ENCODE assay signal across 9 cellular contexts in genomic region chr19:19517235-19517619, GRCh38. TPM values are rescaled to one million over a fixed set of nuclear protein-coding genes. Genes with fewer than 3 reads are reported as not detected.
DNase-seq lines count a peak whose midpoint lies in the region; ATAC-seq, FAIRE-seq and TF ChIP-seq lines count a peak whose summit lies in the region.
"Had no signal": no experiment of that assay in that cellular context is flagged by ENCODE, and none has a peak within 500 bp of the region (broad histone marks: within the 10 kb centered on the region; RNA-seq: fewer than 3 reads in every experiment).

No MANE protein-coding gene starts in this region.

- TF ChIP-seq CTCF in K562 (IDR thresholded peaks at IDR 0.05 in 2 of 3, conservative IDR thresholded peaks at IDR 0.05 in 1 of 3; ENCODE audit: insufficient read depth in 2 of 3, low read depth in 1 of 3, low read length in 3 of 3) = no peak

- ATAC-seq in K562 (no peak), GM21717 (IDR thresholded peaks at IDR 0.05; ENCODE audit: unreplicated experiment) (no peak)

- CTCF ChIA-PET in K562 (lab: Yijun Ruan, JAX; ENCODE audit: low intra/inter-chr PET ratio) = no interaction called here

- TF ChIP-seq POLR2A in K562 (conservative IDR thresholded peaks at IDR 0.05) = no peak

- POLR2A ChIA-PET in K562 (lab: Yijun Ruan, JAX) = interaction anchor here (0.6 kb wide), 1 partner anchor 331 kb away, joined by 3 read pairs; no protein-coding TSS in a partner anchor

- H3K9me3 ChIP-seq in BLaER1 = no peaks in the 10 kb centered on the region
- 0 out of 2 replicates have a peak, but pooled peaks cover 3% of the 10 kb centered on the region for H3K9me3 ChIP-seq in HUES64 (ENCODE audit: insufficient read depth, low read depth, low read length)
- no peaks in the 10 kb centered on the region; the same call in none of the 2 replicates for H3K9me3 ChIP-seq in K562 (replicated peaks; ENCODE audit: control insufficient read depth, insufficient read depth, low read depth, low read length)
- H3K9me3 ChIP-seq in mucosa of stomach (ENCODE audit: control insufficient read depth, low read length) = no peaks in the 10 kb centered on the region

- H3K36me3 ChIP-seq in BLaER1 (peaks cover 44% of the 10 kb centered on the region), HUES64 (ENCODE audit: insufficient read depth, low read length) (peaks cover 28% of the 10 kb centered on the region), K562 (ENCODE audit: control insufficient read depth, insufficient read depth, low read length) (peaks cover 29% of the 10 kb centered on the region), mucosa of stomach (ENCODE audit: control insufficient read depth, insufficient read depth, low read length) (no peaks in the 10 kb centered on the region)

- WGBS in HUES64 = 98% methylated on average over 10 of the region's 10 CpGs
- WGBS in K562 (ENCODE audit: insufficient coverage, low coverage, missing lambda C conversion rate) = 35% methylated on average over 10 of the region's 10 CpGs

- H3K9ac ChIP-seq in BLaER1 (peak overlapping the region; percentile 85), HUES64 (ENCODE audit: low read depth, low read length) (no peak overlapping the region), K562 (ENCODE audit: insufficient read depth in 1 of 2, low read depth in 2 of 2, low read length in 2 of 2) (peak overlapping the region; percentile 84 to 88), mucosa of stomach (ENCODE audit: low read length) (peak overlapping the region; percentile 95)

- DNase-seq in K562 (ENCODE audit: extremely low read depth in 1 of 4, low spot score in 3 of 4) (peak in 1 of 4 experiments; percentile 24), NCI-H2171 treated with DMSO at 0.1 percent for 48 hours (lab: John Stamatoyannopoulos, UW) (no peak), C1 segment of cervical spinal cord (lab: John Stamatoyannopoulos, UW) (no peak)
- DNase-seq in NK-92 treated with Interleukin-12 subunit alpha and Interleukin-12 subunit beta, amount 100 ng/mL, for 24 hours (lab: John Stamatoyannopoulos, UW) = no peak
- DNase-seq: activated CD8-positive, alpha-beta memory T cell treated with anti-CD3 and anti-CD28 coated beads, Interleukin-2, amount 50 U/mL, for 48 hours had no signal

- H3K27ac ChIP-seq in BLaER1 (peak overlapping the region; percentile 86; the same call in 1 of the 2 replicates), HUES64 (ENCODE audit: low read depth, low read length) (no peak overlapping the region), K562 (ENCODE audit: extremely low read depth, low read depth, low read length) (peak overlapping the region; percentile 86; the same call in 2 of the 3 replicates)

- no peaks in the 10 kb centered on the region for H3K27me3 ChIP-seq in BLaER1
- H3K27me3 ChIP-seq in HUES64 (ENCODE audit: insufficient read depth, low read length) = no peaks in the 10 kb centered on the region
- H3K27me3 ChIP-seq in K562 (ENCODE audit: control insufficient read depth in 2 of 2, insufficient read depth in 2 of 2, low read length in 2 of 2) = no peaks in the 10 kb centered on the region
- no peaks in the 10 kb centered on the region for H3K27me3 ChIP-seq in mucosa of stomach (ENCODE audit: control insufficient read depth, insufficient read depth, low read length)

- no peaks in the 10 kb centered on the region for H3K9me1 ChIP-seq in K562 (ENCODE audit: control insufficient read depth, insufficient read depth, low read length)

- intact Hi-C loops in K562 (cut with micrococcal nuclease) = no loop called here

- TF ChIP-seq RAD21 in K562 (CRISPR knock-in tag; conservative IDR thresholded peaks at IDR 0.05 in 1 of 2, IDR thresholded peaks at IDR 0.05 in 1 of 2) = no peak

- peaks cover 63% of the 10 kb centered on the region for H3K79me2 ChIP-seq in K562 (ENCODE audit: control insufficient read depth, insufficient read depth, low read length)

- H3K4me2 ChIP-seq in BLaER1 (peak overlapping the region; percentile 94), K562 (ENCODE audit: insufficient read depth, low read length) (peak overlapping the region; percentile 97)

- H3K4me3 ChIP-seq in BLaER1 (peak overlapping the region; percentile 80), HUES64 (ENCODE audit: low read length) (peak overlapping the region; percentile 82; the same call in 1 of the 2 replicates), K562 (peak overlapping the region; percentile 90), mucosa of stomach (ENCODE audit: low read length) (no peak overlapping the region)

- in situ Hi-C loops in K562 (cut with MboI) = no loop called here

- H2AFZ ChIP-seq in K562 (ENCODE audit: low read depth, low read length) = no peak overlapping the region

- TF ChIP-seq EP300 in K562 (IDR thresholded peaks at IDR 0.05; ENCODE audit: low read length) = no peak

- H4K20me1 ChIP-seq in BLaER1 = peaks cover 32% of the 10 kb centered on the region; the same call in 1 of the 2 replicates
- H4K20me1 ChIP-seq in K562 (replicated peaks; ENCODE audit: control insufficient read depth, insufficient read depth, low read length) = peaks cover 3% of the 10 kb centered on the region; the same call in 1 of the 2 replicates

- BruUV-seq in K562 (replicated peaks; lab: Mats Ljungman, UMichigan) = TSS peak; percentile 77

- H3K4me1 ChIP-seq in BLaER1 (peaks cover 31% of the 10 kb centered on the region), HUES64 (ENCODE audit: insufficient read depth, low read length) (no peaks in the 10 kb centered on the region), K562 (replicated peaks in 1 of 2; ENCODE audit: control insufficient read depth in 2 of 2, insufficient read depth in 2 of 2, low read length in 2 of 2) (peaks cover 4 to 31% of the 10 kb centered on the region in 2 experiments; a peak in 4 of 5 replicates), mucosa of stomach (ENCODE audit: control insufficient read depth, insufficient read depth, low read length) (peaks cover 5% of the 10 kb centered on the region)

- FAIRE-seq in K562 (lab: Jason Lieb, UNC) = no peak

RNA-seq across cellular contexts. Expression of gene NDUFA13, which starts 1.2 kb away (rescaled TPM):
- polyA plus RNA-seq in HUES64 (2013, experiment 1 of 2) = 184 TPM
- polyA plus RNA-seq in HUES64 (2013, experiment 2 of 2) = 194 TPM
- total RNA-seq in K562 (2011; cell fraction: chromatin; rRNA removed; ENCODE audit: low replicate concordance) = 115 and 283 TPM in 2 replicates
- 289 and 359 TPM in 2 replicates for total RNA-seq in K562 (2011; cell fraction: nucleolus; rRNA removed)
- total RNA-seq in K562 (2011; cell fraction: nucleoplasm; rRNA removed) = 176 and 255 TPM in 2 replicates
- total RNA-seq in K562 (2014; rRNA removed) = 386 and 429 TPM in 2 replicates
- 74.8 and 146 TPM in 2 replicates for total RNA-seq in K562 (2014; rRNA removed; fragmentation: Illumina TruSeq; extraction: Trizol)
- 397 and 447 TPM in 2 replicates for total RNA-seq in K562 (2015; rRNA removed; fragmentation: Illumina TruSeq; extraction: Trizol)
- total RNA-seq in K562 (2021) = 522 and 559 TPM in 2 replicates
- polyA plus RNA-seq in K562 (2011; rRNA removed) = 340 and 343 TPM in 2 replicates
- 881 and 1,009 TPM in 2 replicates for polyA plus RNA-seq in K562 (2011; cell fraction: cytosol; rRNA removed)
- polyA plus RNA-seq in K562 (2011; cell fraction: nucleus; rRNA removed) = 249 and 320 TPM in 2 replicates
- polyA plus RNA-seq in K562 (2012) = 401 and 675 TPM in 2 replicates
- polyA plus RNA-seq in K562 (2014; fragmentation: Illumina TruSeq; extraction: Trizol) = 298 and 395 TPM in 2 replicates
- polyA plus RNA-seq in K562 (2014; fragmentation: Nextera tagmentation; extraction: Ambion mirVana) = 100 to 1,000 TPM; 263 to 440 TPM
- polyA plus RNA-seq in K562 (2014; rRNA removed) = 596 and 801 TPM in 2 replicates
- polyA minus RNA-seq in K562 (2011; rRNA and poly(A)+ RNA removed) = 72.8 and 113 TPM in 2 replicates
- 98.7 and 142 TPM in 2 replicates for polyA minus RNA-seq in K562 (2011; cell fraction: cytosol; rRNA and poly(A)+ RNA removed)
- polyA minus RNA-seq in K562 (2011; cell fraction: nucleus; rRNA and poly(A)+ RNA removed) = 52.4 and 62.5 TPM in 2 replicates

RNA-seq across cellular contexts. Expression of gene TSSK6, which starts 1.9 kb away (rescaled TPM):
- 1.4 TPM for polyA plus RNA-seq in HUES64 (2013, experiment 1 of 2)
- polyA plus RNA-seq in HUES64 (2013, experiment 2 of 2) = 1.9 TPM
- total RNA-seq in K562 (2011; cell fraction: chromatin; rRNA removed; ENCODE audit: low replicate concordance) = 1.3 and 7.5 TPM in 2 replicates
- total RNA-seq in K562 (2011; cell fraction: nucleolus; rRNA removed) = 14.5 and 15.7 TPM in 2 replicates
- 4.5 TPM in 2 replicates for total RNA-seq in K562 (2011; cell fraction: nucleoplasm; rRNA removed)
- total RNA-seq in K562 (2014; rRNA removed) (2.0 and 2.1 TPM in 2 replicates), K562 (2014; rRNA removed; fragmentation: Illumina TruSeq; extraction: Trizol) (0.22 TPM in 1 of 2 replicates, not detected in the other), K562 (2015; rRNA removed; fragmentation: Illumina TruSeq; extraction: Trizol) (0.76 and 0.90 TPM in 2 replicates), K562 (2021) (2.4 and 2.6 TPM in 2 replicates)
- polyA plus RNA-seq in K562 (2011; rRNA removed) (0.93 and 1.8 TPM in 2 replicates), K562 (2014; fragmentation: Illumina TruSeq; extraction: Trizol) (0.21 and 0.39 TPM in 2 replicates), K562 (2014; fragmentation: Nextera tagmentation; extraction: Ambion mirVana) (not detected), K562 (2014; rRNA removed) (2.4 and 3.9 TPM in 2 replicates)
- polyA plus RNA-seq in K562 (2011; cell fraction: cytosol; rRNA removed) = 2.5 and 7.7 TPM in 2 replicates
- polyA plus RNA-seq in K562 (2011; cell fraction: nucleus; rRNA removed) = 3.6 and 7.5 TPM in 2 replicates
- 1.3 and 2.7 TPM in 2 replicates for polyA plus RNA-seq in K562 (2012)
- 0.54 and 0.67 TPM in 2 replicates for polyA minus RNA-seq in K562 (2011; rRNA and poly(A)+ RNA removed)
- 1.4 TPM in 1 of 2 replicates, not detected in the other for polyA minus RNA-seq in K562 (2011; cell fraction: cytosol; rRNA and poly(A)+ RNA removed)
- 7.4 and 9.3 TPM in 2 replicates for polyA minus RNA-seq in K562 (2011; cell fraction: nucleus; rRNA and poly(A)+ RNA removed)

RNA-seq across cellular contexts. Expression of gene YJEFN3, which starts 11.5 kb away (rescaled TPM):
- polyA plus RNA-seq in HUES64 (2013, experiment 1 of 2) = 3.3 TPM
- polyA plus RNA-seq in HUES64 (2013, experiment 2 of 2) = 2.7 TPM
- total RNA-seq in K562 (2011; cell fraction: chromatin; rRNA removed; ENCODE audit: low replicate concordance) = 31.5 and 32.8 TPM in 2 replicates
- 14.5 and 16.2 TPM in 2 replicates for total RNA-seq in K562 (2011; cell fraction: nucleolus; rRNA removed)
- total RNA-seq in K562 (2011; cell fraction: nucleoplasm; rRNA removed) = 22.3 and 39.8 TPM in 2 replicates
- total RNA-seq in K562 (2014; rRNA removed) (1.3 and 1.5 TPM in 2 replicates), K562 (2014; rRNA removed; fragmentation: Illumina TruSeq; extraction: Trizol) (0.86 and 0.98 TPM in 2 replicates), K562 (2015; rRNA removed; fragmentation: Illumina TruSeq; extraction: Trizol) (1.1 TPM in 2 replicates), K562 (2021) (3.6 and 4.8 TPM in 2 replicates)
- polyA plus RNA-seq in K562 (2011; rRNA removed) (1.0 and 1.6 TPM in 2 replicates), K562 (2014; fragmentation: Illumina TruSeq; extraction: Trizol) (2.9 and 3.8 TPM in 2 replicates), K562 (2014; fragmentation: Nextera tagmentation; extraction: Ambion mirVana) (under 1 TPM in 1 of 2 experiments, not detected in 1; 0.04 TPM), K562 (2014; rRNA removed) (4.8 and 5.8 TPM in 2 replicates)
- polyA plus RNA-seq in K562 (2011; cell fraction: cytosol; rRNA removed) = 0.86 and 2.6 TPM in 2 replicates
- 12.5 and 30.5 TPM in 2 replicates for polyA plus RNA-seq in K562 (2011; cell fraction: nucleus; rRNA removed)
- 4.6 and 18.0 TPM in 2 replicates for polyA plus RNA-seq in K562 (2012)
- 0.81 and 1.1 TPM in 2 replicates for polyA minus RNA-seq in K562 (2011; rRNA and poly(A)+ RNA removed)
- polyA minus RNA-seq in K562 (2011; cell fraction: cytosol; rRNA and poly(A)+ RNA removed) = 0.46 and 1.0 TPM in 2 replicates
- polyA minus RNA-seq in K562 (2011; cell fraction: nucleus; rRNA and poly(A)+ RNA removed) = 2.4 and 2.7 TPM in 2 replicates

RNA-seq across cellular contexts. Expression of gene CILP2, which starts 20.8 kb away (rescaled TPM):
- polyA plus RNA-seq in HUES64 (2013, experiment 1 of 2) = 1.2 TPM
- polyA plus RNA-seq in HUES64 (2013, experiment 2 of 2) = 2.2 TPM
- 0.09 and 0.56 TPM in 2 replicates for total RNA-seq in K562 (2011; cell fraction: chromatin; rRNA removed; ENCODE audit: low replicate concordance)
- 0.53 and 0.67 TPM in 2 replicates for total RNA-seq in K562 (2011; cell fraction: nucleolus; rRNA removed)
- total RNA-seq in K562 (2011; cell fraction: nucleoplasm; rRNA removed) = 0.29 and 0.46 TPM in 2 replicates
- 0.23 and 0.33 TPM in 2 replicates for total RNA-seq in K562 (2014; rRNA removed)
- total RNA-seq in K562 (2014; rRNA removed; fragmentation: Illumina TruSeq; extraction: Trizol) = 0.04 TPM in 1 of 2 replicates, not detected in the other
- 0.08 and 0.11 TPM in 2 replicates for total RNA-seq in K562 (2015; rRNA removed; fragmentation: Illumina TruSeq; extraction: Trizol)
- total RNA-seq in K562 (2021) = 0.29 and 0.35 TPM in 2 replicates
- polyA plus RNA-seq in K562 (2011; rRNA removed) = 0.04 and 0.07 TPM in 2 replicates
- polyA plus RNA-seq in K562 (2011; cell fraction: cytosol; rRNA removed) = 0.01 and 0.67 TPM in 2 replicates
- 0.22 and 0.77 TPM in 2 replicates for polyA plus RNA-seq in K562 (2011; cell fraction: nucleus; rRNA removed)
- 0.05 and 0.29 TPM in 2 replicates for polyA plus RNA-seq in K562 (2012)
- polyA plus RNA-seq in K562 (2014; fragmentation: Illumina TruSeq; extraction: Trizol) = 0.04 TPM in 2 replicates
- not detected for polyA plus RNA-seq in K562 (2014; fragmentation: Nextera tagmentation; extraction: Ambion mirVana)
- 0.05 and 0.31 TPM in 2 replicates for polyA plus RNA-seq in K562 (2014; rRNA removed)
- polyA minus RNA-seq in K562 (2011; rRNA and poly(A)+ RNA removed) = 0.14 TPM in 1 of 2 replicates, not detected in the other
- not detected in 2 replicates for polyA minus RNA-seq in K562 (2011; cell fraction: cytosol; rRNA and poly(A)+ RNA removed)
- polyA minus RNA-seq in K562 (2011; cell fraction: nucleus; rRNA and poly(A)+ RNA removed) = 0.22 and 0.27 TPM in 2 replicates
